7 cellular contexts compared by ENCODE assay signal in the genomic region with DNA sequence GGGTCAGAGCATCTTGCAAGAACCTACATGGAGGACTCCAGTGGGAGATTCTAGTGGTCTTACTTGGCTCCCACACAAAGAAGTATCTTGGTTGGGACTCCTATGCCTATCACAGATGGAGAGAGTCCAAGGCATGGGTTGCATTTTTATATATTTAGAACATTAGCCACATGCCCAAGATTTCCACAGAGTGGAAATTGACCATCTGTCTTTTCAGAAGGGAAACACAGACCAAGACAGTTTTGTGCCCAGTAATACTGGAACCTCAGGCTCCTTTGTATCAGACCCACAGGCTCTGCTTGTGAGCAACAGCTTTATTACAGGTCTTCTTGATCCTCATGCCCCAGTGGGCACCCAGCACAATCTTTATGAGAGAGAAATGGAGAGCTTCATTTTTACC. TPM values are rescaled to one million over a fixed set of nuclear protein-coding genes. Genes with fewer than 3 reads are reported as not detected.
"Had no signal": no experiment of that assay in that cellular context is flagged by ENCODE, and none has a peak within 500 bp of the region (broad histone marks: within the 10 kb centered on the region; RNA-seq: fewer than 3 reads in every experiment).

No MANE protein-coding gene starts in this region.

- ATAC-seq: GM23338, K562 had no signal

- H2AFZ ChIP-seq: GM23338 had no signal

- H3K4me2 ChIP-seq: GM23338 had no signal

- H3K4me3 ChIP-seq: GM23338, K562 had no signal

- DNase-seq: H9, HCEC 1CT, IMR-90 had no signal

RNA-seq across cellular contexts. Expression of a gene that starts 43.6 kb away (rescaled TPM):
- total RNA-seq: GM23338, H1, H9, HT-29, IMR-90 had no signal
- polyA plus RNA-seq: GM23338, H1, IMR-90 had no signal

RNA-seq across cellular contexts. Expression of a gene that starts 57.6 kb away (rescaled TPM):
- total RNA-seq: GM23338, H1, H9, HT-29, IMR-90 had no signal
- polyA plus RNA-seq: GM23338, H1, IMR-90 had no signal
